Comparison of ENCODE assay signal across 8 cellular contexts in the genomic region with DNA sequence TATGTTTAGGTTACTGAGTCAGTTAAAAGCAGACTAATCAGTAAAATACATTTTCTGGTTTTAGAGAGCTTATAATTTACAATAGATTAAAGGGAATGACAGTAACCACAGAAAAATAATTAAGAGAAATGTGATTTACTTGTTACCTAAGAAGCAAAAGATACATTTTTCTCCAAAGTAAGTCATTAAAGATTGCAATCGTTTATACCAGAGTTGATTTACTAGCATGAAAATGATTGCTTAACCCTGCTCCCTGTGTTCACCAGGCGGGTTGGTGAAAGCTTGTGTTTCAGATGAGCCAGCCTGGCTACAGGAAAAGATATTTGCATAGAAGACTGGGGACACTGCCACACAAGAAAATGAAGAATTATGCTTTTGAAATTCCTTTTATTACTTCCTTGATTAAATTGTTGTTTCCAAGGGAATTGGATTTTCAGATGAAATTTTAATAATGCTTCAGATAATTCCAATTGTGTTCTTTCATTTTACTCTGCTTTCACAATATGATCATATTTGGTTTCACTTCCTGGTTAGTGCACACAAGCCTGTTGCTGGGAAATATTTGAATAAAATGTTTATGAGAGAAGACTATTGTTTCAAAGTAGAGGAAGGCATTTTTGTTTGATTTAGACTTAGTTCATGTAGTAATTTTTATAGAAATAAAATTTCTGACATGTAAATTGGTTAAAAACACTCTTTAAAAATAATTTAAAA. TPM values are rescaled to one million over a fixed set of nuclear protein-coding genes. Genes with fewer than 3 reads are reported as not detected.
DNase-seq lines count a peak whose midpoint lies in the region; ATAC-seq and TF ChIP-seq lines count a peak whose summit lies in the region.

No MANE protein-coding gene starts in this region.

- H3K4me2 ChIP-seq in fibroblast of lung (ENCODE audit: extremely low read depth, insufficient read depth, low read length) = peak overlapping the region; percentile 40

- TF ChIP-seq EP300 in ovary (IDR thresholded peaks at IDR 0.05) = no peak

- DNase-seq in DMS153 (lab: John Stamatoyannopoulos, UW) (peak; percentile 82), RPMI8226 (peak; percentile 33), fibroblast of lung (ENCODE audit: low read depth in 2 of 2) (peak in 1 of 2 donors; percentile 66), stromal cell of bone marrow (ENCODE audit: low read depth) (peak; percentile 11), ovary (no peak), GM03348 (ENCODE audit: low spot score) (no peak)

- H3K27me3 ChIP-seq in fibroblast of lung (ENCODE audit: control insufficient read depth, insufficient read depth, low read length) = no peaks in the 10 kb centered on the region
- no peaks in the 10 kb centered on the region for H3K27me3 ChIP-seq in ovary

- ATAC-seq in GM19452 (IDR thresholded peaks at IDR 0.05; ENCODE audit: unreplicated experiment) (peak; percentile 87), HG03460 (IDR thresholded peaks at IDR 0.05; ENCODE audit: unreplicated experiment) (peak; percentile 87)

- no peaks in the 10 kb centered on the region for H3K79me2 ChIP-seq in fibroblast of lung (ENCODE audit: control insufficient read depth, insufficient read depth, low read length)

- intact Hi-C loops in ovary (cut with DNase I) = no loop called here

- H3K36me3 ChIP-seq in fibroblast of lung (ENCODE audit: control insufficient read depth, insufficient read depth, low read length) (no peaks in the 10 kb centered on the region), ovary (no peaks in the 10 kb centered on the region)

- H3K9me3 ChIP-seq in fibroblast of lung (ENCODE audit: control insufficient read depth, insufficient read depth, low read depth, low read length) = no peaks in the 10 kb centered on the region
- no peaks in the 10 kb centered on the region for H3K9me3 ChIP-seq in ovary

- H4K20me1 ChIP-seq in fibroblast of lung (ENCODE audit: control insufficient read depth, extremely low read depth, insufficient read depth, low read length) = no peaks in the 10 kb centered on the region

- H3K27ac ChIP-seq in fibroblast of lung (ENCODE audit: insufficient read depth, low read length) = no peak overlapping the region
- no peak overlapping the region for H3K27ac ChIP-seq in ovary

- no peak for TF ChIP-seq POLR2A in ovary (IDR thresholded peaks at IDR 0.05)

- no peak overlapping the region for H3K9ac ChIP-seq in fibroblast of lung (ENCODE audit: insufficient read depth, low read length)

- H3K4me1 ChIP-seq in fibroblast of lung (ENCODE audit: control insufficient read depth, extremely low read depth, insufficient read depth, low read length) = no peaks in the 10 kb centered on the region
- H3K4me1 ChIP-seq in ovary (ENCODE audit: insufficient read depth) = no peaks in the 10 kb centered on the region

- H3K4me3 ChIP-seq in fibroblast of lung (replicated peaks in 1 of 4; ENCODE audit: control extremely low read depth in 1 of 4, insufficient read depth in 1 of 4, low read depth in 3 of 4, low read length in 4 of 4) = peak overlapping the region in 1 of 4 experiments; percentile 30
- H3K4me3 ChIP-seq in ovary = no peak overlapping the region

- H2AFZ ChIP-seq in fibroblast of lung (ENCODE audit: low read length) = peak overlapping the region; percentile 21

- TF ChIP-seq CTCF in fibroblast of lung (conservative IDR thresholded peaks at IDR 0.05 in 1 of 2, IDR thresholded peaks at IDR 0.05 in 1 of 2; ENCODE audit: low read depth in 1 of 2, low read length in 2 of 2) (no peak), ovary (IDR thresholded peaks at IDR 0.05) (no peak)

- WGBS in ovary, 3 donors = 16 to 21% (median 21%) methylated on average over 2 of the region's 2 CpGs

RNA-seq across cellular contexts. Expression of a gene that starts 28.0 kb away (rescaled TPM):
- total RNA-seq in fibroblast of lung (0.77 and 0.83 TPM in 2 replicates), ovary (1 to 10 TPM; 4.9 to 9.3 (median 6.8) TPM)
- polyA plus RNA-seq in fibroblast of lung (1.7 and 2.8 TPM in 2 replicates), ovary (1 to 10 TPM; 1.2 to 8.6 TPM)
- 0.51 and 1.1 TPM in 2 replicates for polyA plus RNA-seq in fibroblast of lung (2012)
- polyA minus RNA-seq in fibroblast of lung (ENCODE audit: low replicate concordance) = 3.8 and 5.0 TPM in 2 replicates

Comparison
In these comparisons a context has a peak if more than half of its experiments do, and no peak if none do; other contexts are left out.
1. DNase-seq: peak in DMS153 (single experiment), RPMI8226 (single experiment) and stromal cell of bone marrow (single experiment); none in ovary (0 of 5) and GM03348 (single experiment).